Comparison of ENCODE assay signal across 26 cellular contexts in genomic region chr5:89004379-89004778, GRCh38.
"Had no signal": no experiment of that assay in that cellular context is flagged by ENCODE, and none has a peak within 500 bp of the region (broad histone marks: within the 10 kb centered on the region; RNA-seq: fewer than 3 reads in every experiment).

No MANE protein-coding gene starts in this region.

- H3K36me3 ChIP-seq: stomach, suprapubic skin, thoracic aorta, thyroid gland, tibial artery, tibial nerve, transverse colon, upper lobe of left lung, upper lobe of right lung, uterus, vagina had no signal

- H3K4me3 ChIP-seq: stomach, suprapubic skin, thoracic aorta, thyroid gland, tibial artery, tibial nerve, transverse colon, upper lobe of left lung, upper lobe of right lung, uterus, vagina had no signal

- H3K9me3 ChIP-seq: suprapubic skin, testis, thoracic aorta, thyroid gland, tibial artery, transverse colon, uterus, vagina had no signal

- H3K4me1 ChIP-seq: stomach, suprapubic skin, testis, thyroid gland, tibial artery, tibial nerve, transverse colon, upper lobe of left lung, upper lobe of right lung, uterus, vagina had no signal

- DNase-seq: stimulated activated CD4-positive, alpha-beta T cell treated with anti-CD3 and anti-CD28 coated beads, Interleukin-2, amount 100 ng/mL, for 48 hours; stimulated activated CD4-positive, alpha-beta T cell treated with anti-CD3 and anti-CD28 coated beads, Interleukin-4, amount 100 ng/mL, for 1 hour; stimulated activated CD4-positive, alpha-beta T cell treated with anti-CD3 and anti-CD28 coated beads, Interleukin-4, amount 100 ng/mL, for 24 hours; stimulated activated CD4-positive, alpha-beta T cell treated with anti-CD3 and anti-CD28 coated beads, Interleukin-4, amount 100 ng/mL, for 4 hours; stimulated activated CD8-positive, alpha-beta memory T cell treated with anti-CD3 and anti-CD28 coated beads, Interleukin-4, amount 100 ng/mL, for 48 hours; stimulated activated naive B cell treated with anti-CD40 and anti-IgM and Interleukin-4, amounts not matched to agents 10 μg/mL and 1 μg/mL and 100 μg/mL, for 72 hours; stimulated activated naive CD4-positive, alpha-beta T cell; stimulated activated naive CD4-positive, alpha-beta T cell treated with Interleukin-2 at 50 U/mL for 16 hours; stimulated activated naive CD8-positive, alpha-beta T cell treated with anti-CD3 and anti-CD28 coated beads, Interleukin-15, amount 100 ng/mL, for 72 hours; stimulated activated naive CD8-positive, alpha-beta T cell treated with anti-CD3 and anti-CD28 coated beads, Interleukin-15, Interleukin-2, amounts not matched to agents 100 U/mL and 50 U/mL, for 24 hours; stomach; substantia nigra; thyroid gland; tibial artery; transverse colon; trophoblast cell; upper lobe of right lung; uterus had no signal

- ATAC-seq: stimulated activated effector memory CD8-positive, alpha-beta T cell treated with anti-CD3 and anti-CD28 coated beads, Interleukin-12 subunit alpha, Interleukin-12 subunit beta, amount 100 ng/mL, for 72 hours; stimulated activated memory B cell treated with anti-CD40 and anti-IgM and Interleukin-4, amounts not matched to agents 10 μg/mL and 1 μg/mL and 100 μg/mL, for 72 hours; stimulated activated naive B cell treated with anti-CD40 and anti-IgM and Interleukin-4, amounts not matched to agents 10 μg/mL and 1 μg/mL and 100 μg/mL, for 72 hours; stimulated activated naive CD8-positive, alpha-beta T cell treated with anti-CD3 and anti-CD28 coated beads, Interleukin-15, amount 100 ng/mL, for 72 hours; stimulated activated naive CD8-positive, alpha-beta T cell treated with anti-CD3 and anti-CD28 coated beads, Interleukin-15, Interleukin-2, amounts not matched to agents 100 U/mL and 50 U/mL, for 24 hours; upper lobe of right lung had no signal
